Comparison of ENCODE assay signal across 1 cellular context in the genomic region with DNA sequence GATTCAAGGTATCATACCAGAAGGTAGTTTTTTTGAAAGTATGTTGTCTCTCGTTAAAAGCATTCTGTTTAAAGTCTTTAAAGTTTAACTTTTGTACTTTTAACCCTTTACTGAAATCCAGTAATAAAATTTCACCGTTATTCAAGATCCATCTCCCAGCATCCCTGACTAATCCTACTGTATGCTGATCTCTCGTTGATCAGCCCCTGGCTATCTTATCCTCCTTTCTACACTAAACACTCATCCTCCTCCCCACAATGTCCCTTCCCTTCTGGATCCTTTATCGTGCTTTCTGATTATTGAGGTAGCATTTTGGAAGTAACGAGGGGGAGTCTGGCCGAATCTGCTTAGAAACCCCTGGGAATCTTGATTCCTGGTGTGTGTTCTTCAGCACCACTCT.
TF ChIP-seq lines count a peak whose summit lies in the region.

No MANE protein-coding gene starts in this region.

TF ChIP-seq in IMR-90, 13 proteins besides CTCF, POLR2A, EP300 and RAD21:
- no peak for TF ChIP-seq RCOR1 (IDR thresholded peaks at IDR 0.05; ENCODE audit: insufficient replicate concordance, low read length)
- no peak for TF ChIP-seq MAFK (IDR thresholded peaks at IDR 0.05; ENCODE audit: low read depth, low read length)
- TF ChIP-seq FOS (IDR thresholded peaks at IDR 0.05; ENCODE audit: low read depth, low read length): no peak
- no peak for TF ChIP-seq RFX5 (IDR thresholded peaks at IDR 0.05; ENCODE audit: low read depth, low read length)
- no peak for TF ChIP-seq USF2 (IDR thresholded peaks at IDR 0.05; ENCODE audit: low read depth, low read length)
- TF ChIP-seq NFE2L2 (IDR thresholded peaks at IDR 0.05; ENCODE audit: low read depth, low read length): no peak
- no peak for TF ChIP-seq MAZ (IDR thresholded peaks at IDR 0.05; ENCODE audit: borderline replicate concordance, low read depth, low read length)
- no peak for TF ChIP-seq MXI1 (IDR thresholded peaks at IDR 0.05; ENCODE audit: borderline replicate concordance, low read depth, low read length)
- no peak for TF ChIP-seq CEBPB (IDR thresholded peaks at IDR 0.05; ENCODE audit: low read depth, low read length)
- no peak for TF ChIP-seq CHD1 (IDR thresholded peaks at IDR 0.05; ENCODE audit: low read depth, low read length)
- TF ChIP-seq SMC3 (IDR thresholded peaks at IDR 0.05; ENCODE audit: low read depth, low read length): no peak
- TF ChIP-seq, protein P1, sequence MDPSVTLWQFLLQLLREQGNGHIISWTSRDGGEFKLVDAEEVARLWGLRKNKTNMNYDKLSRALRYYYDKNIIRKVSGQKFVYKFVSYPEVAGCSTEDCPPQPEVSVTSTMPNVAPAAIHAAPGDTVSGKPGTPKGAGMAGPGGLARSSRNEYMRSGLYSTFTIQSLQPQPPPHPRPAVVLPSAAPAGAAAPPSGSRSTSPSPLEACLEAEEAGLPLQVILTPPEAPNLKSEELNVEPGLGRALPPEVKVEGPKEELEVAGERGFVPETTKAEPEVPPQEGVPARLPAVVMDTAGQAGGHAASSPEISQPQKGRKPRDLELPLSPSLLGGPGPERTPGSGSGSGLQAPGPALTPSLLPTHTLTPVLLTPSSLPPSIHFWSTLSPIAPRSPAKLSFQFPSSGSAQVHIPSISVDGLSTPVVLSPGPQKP (IDR thresholded peaks at IDR 0.05; ENCODE audit: borderline replicate concordance, low read depth, low read length): no peak
- no peak for TF ChIP-seq BHLHE40 (IDR thresholded peaks at IDR 0.05; ENCODE audit: low read depth, low read length)
